8 cellular contexts compared by ENCODE assay signal in the genomic region with DNA sequence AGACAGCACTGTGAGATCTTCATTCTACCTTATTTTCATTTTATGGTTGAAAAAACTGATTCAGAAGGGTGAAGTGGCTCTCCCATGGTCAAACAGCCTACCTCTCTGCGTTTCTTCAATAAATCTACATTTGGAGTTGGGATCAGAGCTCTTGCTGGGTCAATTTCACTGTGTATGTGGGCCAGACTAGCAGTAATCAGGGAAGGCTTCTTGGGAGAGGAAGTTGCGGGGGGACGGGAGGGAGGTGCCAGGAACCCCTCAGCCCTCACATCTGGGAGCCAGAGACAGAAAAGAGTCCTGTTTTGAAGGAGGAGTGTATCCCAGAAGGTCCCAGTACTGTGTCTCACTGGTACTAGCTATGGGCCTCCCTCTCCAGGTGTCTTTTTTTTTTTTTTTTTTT. TPM values are rescaled to one million over a fixed set of nuclear protein-coding genes. Genes with fewer than 3 reads are reported as not detected.
DNase-seq lines count a peak whose midpoint lies in the region; ATAC-seq, FAIRE-seq and TF ChIP-seq lines count a peak whose summit lies in the region.

No MANE protein-coding gene starts in this region.

- FAIRE-seq in endothelial cell of umbilical vein (lab: Jason Lieb, UNC), result no peak

- DNase-seq in Calu3 (no peak), PC-9 (no peak), endothelial cell of umbilical vein (ENCODE audit: low read depth, low spot score) (peak; percentile 31), NCI-H1694 treated with DMSO at 0.1 percent for 48 hours (lab: John Stamatoyannopoulos, UW) (no peak)
- DNase-seq in NK-92 treated with Interleukin-12 subunit alpha and Interleukin-12 subunit beta, amount 100 ng/mL, for 24 hours (lab: John Stamatoyannopoulos, UW), result no peak

- POLR2A ChIA-PET in PC-9 (lab: Charles Lee; ENCODE audit: unreplicated experiment) (interaction anchor here (0.6 kb wide), 3 partner anchors 13 to 131 kb away, joined by 3 to 14 read pairs (median 8); no protein-coding TSS in a partner anchor), endothelial cell of umbilical vein (lab: Charles Lee) (interaction anchor here (0.6 to 1.8 kb wide), 2 partner anchors 32 to 37 kb away, joined by 8 to 9 read pairs; partner anchors contain the start of gene ELL)

- H3K4me3 ChIP-seq in PC-9 (peak overlapping the region; percentile 95), endothelial cell of umbilical vein (replicated peaks in 1 of 3; ENCODE audit: insufficient read depth in 1 of 3, low read depth in 1 of 3, low read length in 3 of 3) (peak overlapping the region; percentile 56 to 90 (median 81)), parathyroid adenoma (ENCODE audit: low read depth, low read length) (peak overlapping the region; percentile 86)

- no peak for TF ChIP-seq CTCF in Calu3 (IDR thresholded peaks at IDR 0.05; ENCODE audit: unreplicated experiment)
- TF ChIP-seq CTCF in PC-9 (conservative IDR thresholded peaks at IDR 0.05), result no peak
- TF ChIP-seq CTCF in endothelial cell of umbilical vein (IDR thresholded peaks at IDR 0.05; ENCODE audit: extremely low read depth in 1 of 2, insufficient read depth in 1 of 2, low read depth in 1 of 2, low read length in 2 of 2), result no peak
- TF ChIP-seq CTCF in parathyroid adenoma (IDR thresholded peaks at IDR 0.05), result no peak

- H3K36me3 Mint-ChIP-seq in Calu3 (ENCODE audit: insufficient read depth, unreplicated experiment), result peaks cover 24% of the 10 kb centered on the region

- no peaks in the 10 kb centered on the region for H3K9me1 ChIP-seq in endothelial cell of umbilical vein (replicated peaks; ENCODE audit: control insufficient read depth, extremely low read depth, insufficient read depth, low read length)

- H3K4me3 Mint-ChIP-seq in Calu3 (ENCODE audit: low read depth, unreplicated experiment), result peak overlapping the region; percentile 81

- H3K4me1 ChIP-seq in PC-9 (replicated peaks; ENCODE audit: insufficient read depth), result 0 out of 2 replicates have a peak, but pooled peaks cover 10% of the 10 kb centered on the region
- H3K4me1 ChIP-seq in endothelial cell of umbilical vein (ENCODE audit: control insufficient read depth, extremely low read depth, insufficient read depth, low read length), result peaks cover 30% of the 10 kb centered on the region
- no peaks in the 10 kb centered on the region for H3K4me1 ChIP-seq in parathyroid adenoma

- ATAC-seq in GM18868 (IDR thresholded peaks at IDR 0.05; ENCODE audit: unreplicated experiment) (no peak), GM21423 (IDR thresholded peaks at IDR 0.05; ENCODE audit: unreplicated experiment) (no peak)

- peak overlapping the region; percentile 87 for H3K27ac Mint-ChIP-seq in Calu3 (ENCODE audit: unreplicated experiment)

- peaks cover 8% of the 10 kb centered on the region for H3K4me1 Mint-ChIP-seq in Calu3 (ENCODE audit: low read depth, unreplicated experiment)

- H3K9me3 Mint-ChIP-seq in Calu3 (ENCODE audit: low read depth, unreplicated experiment), result no peaks in the 10 kb centered on the region

- H3K9me3 ChIP-seq in PC-9 (ENCODE audit: insufficient read depth, low read depth) (no peaks in the 10 kb centered on the region), endothelial cell of umbilical vein (replicated peaks; ENCODE audit: control insufficient read depth, insufficient read depth, low read length) (no peaks in the 10 kb centered on the region), parathyroid adenoma (ENCODE audit: control insufficient read depth, low read length) (no peaks in the 10 kb centered on the region)

- CTCF ChIA-PET in Calu3 (lab: Charles Lee) (no interaction called here), PC-9 (lab: Charles Lee) (interaction anchor here (0.6 kb wide), 4 partner anchors 12 to 428 kb away, joined by 3 to 10 read pairs (median 9); no protein-coding TSS in a partner anchor), endothelial cell of umbilical vein (lab: Charles Lee) (interaction anchor here (0.6 to 2.0 kb wide), 9 partner anchors 13 to 114 kb away, joined by 3 to 12 read pairs (median 3); partner anchors contain the start of genes ELL, FKBP8 and UBA52)

- peaks cover 38% of the 10 kb centered on the region; the same call in 1 of the 2 replicates for H3F3A ChIP-seq in PC-9 (ENCODE audit: insufficient read depth, low read depth)

- H3K79me2 ChIP-seq in PC-9 (ENCODE audit: low read depth), result peaks cover 37% of the 10 kb centered on the region
- H3K79me2 ChIP-seq in endothelial cell of umbilical vein (ENCODE audit: control insufficient read depth, insufficient read depth, low read length), result peaks cover 28% of the 10 kb centered on the region
- H3K79me2 ChIP-seq in parathyroid adenoma, result no peaks in the 10 kb centered on the region

- H3K4me2 ChIP-seq in PC-9 (peak overlapping the region; percentile 98), endothelial cell of umbilical vein (ENCODE audit: insufficient read depth, low read length) (peak overlapping the region; percentile 91), parathyroid adenoma (ENCODE audit: low read length) (peak overlapping the region; percentile 96)

- peak overlapping the region; percentile 78 for H3K27ac ChIP-seq in PC-9
- peak overlapping the region; percentile 84 for H3K27ac ChIP-seq in endothelial cell of umbilical vein (ENCODE audit: insufficient read depth, low read depth, low read length)
- H3K27ac ChIP-seq in parathyroid adenoma, result peak overlapping the region; percentile 88

- H2AFZ ChIP-seq in PC-9, result peak overlapping the region; percentile 89; the same call in 1 of the 2 replicates
- no peak overlapping the region for H2AFZ ChIP-seq in endothelial cell of umbilical vein (ENCODE audit: low read depth, low read length)
- no peak overlapping the region for H2AFZ ChIP-seq in parathyroid adenoma

- peak overlapping the region; percentile 89 for H3K9ac ChIP-seq in endothelial cell of umbilical vein (replicated peaks; ENCODE audit: extremely low read depth, insufficient read depth, low read length)
- H3K9ac ChIP-seq in parathyroid adenoma, result no peak overlapping the region

- dilution Hi-C loops in endothelial cell of umbilical vein (cut with MboI; ENCODE audit: extremely low pct_ligation_motif_present, low sequenced_read_pairs), result no loop called here

- BruUV-seq in Calu3 (replicated peaks; lab: Mats Ljungman, UMichigan), result no TSS peak
- BruUV-seq in PC-9 (replicated peaks; lab: Mats Ljungman, UMichigan), result TSS peak; percentile 49
- no TSS peak for BruUV-seq in endothelial cell of umbilical vein (replicated peaks; lab: Mats Ljungman, UMichigan)

- H3K36me3 ChIP-seq in PC-9 (ENCODE audit: low read depth), result 0 out of 2 replicates have a peak, but pooled peaks cover 5% of the 10 kb centered on the region
- no peaks in the 10 kb centered on the region for H3K36me3 ChIP-seq in endothelial cell of umbilical vein (ENCODE audit: control insufficient read depth in 2 of 2, extremely low read depth in 1 of 2, insufficient read depth in 2 of 2, low read length in 2 of 2)
- no peaks in the 10 kb centered on the region for H3K36me3 ChIP-seq in parathyroid adenoma (ENCODE audit: control insufficient read depth, insufficient read depth, low read length)

- no peak for TF ChIP-seq POLR2A in endothelial cell of umbilical vein (IDR thresholded peaks at IDR 0.05; ENCODE audit: low read depth, low read length)

- H3K9me2 ChIP-seq in PC-9 (ENCODE audit: insufficient read depth), result no peaks in the 10 kb centered on the region

- no peaks in the 10 kb centered on the region for H3K27me3 Mint-ChIP-seq in Calu3 (ENCODE audit: unreplicated experiment)

- intact Hi-C loops in Calu3 (cut with micrococcal nuclease; ENCODE audit: unreplicated experiment) (no loop called here), PC-9 (cut with micrococcal nuclease; ENCODE audit: unreplicated experiment) (no loop called here), endothelial cell of umbilical vein (cut with micrococcal nuclease) (no loop called here)

- H3K27me3 ChIP-seq in PC-9 (ENCODE audit: insufficient read depth, low read depth) (no peaks in the 10 kb centered on the region), endothelial cell of umbilical vein (ENCODE audit: control insufficient read depth in 2 of 2, insufficient read depth in 2 of 2, low read length in 2 of 2) (no peaks in the 10 kb centered on the region), parathyroid adenoma (ENCODE audit: control insufficient read depth, insufficient read depth, low read length) (no peaks in the 10 kb centered on the region)

- H4K20me1 ChIP-seq in PC-9 (ENCODE audit: insufficient read depth) (no peaks in the 10 kb centered on the region), endothelial cell of umbilical vein (replicated peaks; ENCODE audit: control insufficient read depth, extremely low read depth, insufficient read depth, low read length) (no peaks in the 10 kb centered on the region)

RNA-seq across cellular contexts. Expression of gene KXD1, which starts 0.9 kb away (rescaled TPM):
- total RNA-seq in Calu3 (2022) (61.0 and 61.5 TPM in 2 replicates), PC-9 (2021) (97.0 and 101 TPM in 2 replicates), endothelial cell of umbilical vein (127 and 134 TPM in 2 replicates)
- polyA plus RNA-seq in endothelial cell of umbilical vein, result 186 and 236 TPM in 2 replicates
- 181 and 184 TPM in 2 replicates for polyA plus RNA-seq in endothelial cell of umbilical vein (2011; cell fraction: cytosol; rRNA removed)
- polyA plus RNA-seq in endothelial cell of umbilical vein (2011; cell fraction: nucleus; rRNA removed), result 119 and 122 TPM in 2 replicates
- 121 and 147 TPM in 2 replicates for polyA plus RNA-seq in endothelial cell of umbilical vein (2012)
- 136 and 138 TPM in 2 replicates for polyA minus RNA-seq in endothelial cell of umbilical vein
- 54.0 TPM for polyA minus RNA-seq in endothelial cell of umbilical vein (2011; cell fraction: cytosol; rRNA and poly(A)+ RNA removed)
- polyA minus RNA-seq in endothelial cell of umbilical vein (2011; cell fraction: nucleus; rRNA and poly(A)+ RNA removed), result 24.3 and 32.2 TPM in 2 replicates

RNA-seq across cellular contexts. Expression of gene UBA52, which starts 13.1 kb away (rescaled TPM):
- total RNA-seq in Calu3 (2022), result 620 and 627 TPM in 2 replicates
- total RNA-seq in PC-9 (2021), result 1,141 and 1,151 TPM in 2 replicates
- 1,218 and 1,221 TPM in 2 replicates for total RNA-seq in endothelial cell of umbilical vein
- polyA plus RNA-seq in endothelial cell of umbilical vein, result 3,506 and 3,571 TPM in 2 replicates
- 2,771 and 2,866 TPM in 2 replicates for polyA plus RNA-seq in endothelial cell of umbilical vein (2011; cell fraction: cytosol; rRNA removed)
- polyA plus RNA-seq in endothelial cell of umbilical vein (2011; cell fraction: nucleus; rRNA removed), result 575 and 662 TPM in 2 replicates
- 2,341 and 2,861 TPM in 2 replicates for polyA plus RNA-seq in endothelial cell of umbilical vein (2012)
- polyA minus RNA-seq in endothelial cell of umbilical vein, result 1,836 and 1,951 TPM in 2 replicates
- 681 TPM for polyA minus RNA-seq in endothelial cell of umbilical vein (2011; cell fraction: cytosol; rRNA and poly(A)+ RNA removed)
- polyA minus RNA-seq in endothelial cell of umbilical vein (2011; cell fraction: nucleus; rRNA and poly(A)+ RNA removed), result 118 and 161 TPM in 2 replicates

RNA-seq across cellular contexts. Expression of gene FKBP8, which starts 15.2 kb away (rescaled TPM):
- total RNA-seq in Calu3 (2022) (123 and 126 TPM in 2 replicates), PC-9 (2021) (231 and 320 TPM in 2 replicates), endothelial cell of umbilical vein (150 and 164 TPM in 2 replicates)
- 173 and 204 TPM in 2 replicates for polyA plus RNA-seq in endothelial cell of umbilical vein
- polyA plus RNA-seq in endothelial cell of umbilical vein (2011; cell fraction: cytosol; rRNA removed), result 163 and 210 TPM in 2 replicates
- 103 and 121 TPM in 2 replicates for polyA plus RNA-seq in endothelial cell of umbilical vein (2011; cell fraction: nucleus; rRNA removed)
- 130 and 195 TPM in 2 replicates for polyA plus RNA-seq in endothelial cell of umbilical vein (2012)
- polyA minus RNA-seq in endothelial cell of umbilical vein, result 59.0 and 80.1 TPM in 2 replicates
- 149 TPM for polyA minus RNA-seq in endothelial cell of umbilical vein (2011; cell fraction: cytosol; rRNA and poly(A)+ RNA removed)
- polyA minus RNA-seq in endothelial cell of umbilical vein (2011; cell fraction: nucleus; rRNA and poly(A)+ RNA removed), result 20.7 and 32.2 TPM in 2 replicates

RNA-seq across cellular contexts. Expression of gene REX1BD, which starts 30.0 kb away (rescaled TPM):
- total RNA-seq in Calu3 (2022) (39.9 and 40.1 TPM in 2 replicates), PC-9 (2021) (44.8 and 64.3 TPM in 2 replicates), endothelial cell of umbilical vein (64.0 and 64.4 TPM in 2 replicates)
- 90.9 and 115 TPM in 2 replicates for polyA plus RNA-seq in endothelial cell of umbilical vein
- polyA plus RNA-seq in endothelial cell of umbilical vein (2011; cell fraction: cytosol; rRNA removed), result 43.9 and 61.4 TPM in 2 replicates
- 123 and 146 TPM in 2 replicates for polyA plus RNA-seq in endothelial cell of umbilical vein (2011; cell fraction: nucleus; rRNA removed)
- polyA plus RNA-seq in endothelial cell of umbilical vein (2012), result 48.8 and 72.1 TPM in 2 replicates
- polyA minus RNA-seq in endothelial cell of umbilical vein, result 6.2 and 12.6 TPM in 2 replicates
- polyA minus RNA-seq in endothelial cell of umbilical vein (2011; cell fraction: cytosol; rRNA and poly(A)+ RNA removed), result 21.3 TPM
- 6.5 and 10.3 TPM in 2 replicates for polyA minus RNA-seq in endothelial cell of umbilical vein (2011; cell fraction: nucleus; rRNA and poly(A)+ RNA removed)

RNA-seq across cellular contexts. Expression of gene ELL, which starts 36.7 kb away (rescaled TPM):
- 11.0 and 12.5 TPM in 2 replicates for total RNA-seq in Calu3 (2022)
- total RNA-seq in PC-9 (2021), result 12.9 and 14.6 TPM in 2 replicates
- total RNA-seq in endothelial cell of umbilical vein, result 15.5 and 18.2 TPM in 2 replicates
- 9.9 and 13.4 TPM in 2 replicates for polyA plus RNA-seq in endothelial cell of umbilical vein
- 6.0 and 8.9 TPM in 2 replicates for polyA plus RNA-seq in endothelial cell of umbilical vein (2011; cell fraction: cytosol; rRNA removed)
- polyA plus RNA-seq in endothelial cell of umbilical vein (2011; cell fraction: nucleus; rRNA removed), result 17.1 and 19.4 TPM in 2 replicates
- polyA plus RNA-seq in endothelial cell of umbilical vein (2012), result 8.3 and 9.7 TPM in 2 replicates
- 8.3 and 11.7 TPM in 2 replicates for polyA minus RNA-seq in endothelial cell of umbilical vein
- 7.1 TPM for polyA minus RNA-seq in endothelial cell of umbilical vein (2011; cell fraction: cytosol; rRNA and poly(A)+ RNA removed)
- polyA minus RNA-seq in endothelial cell of umbilical vein (2011; cell fraction: nucleus; rRNA and poly(A)+ RNA removed), result 11.2 and 18.2 TPM in 2 replicates
